In the genomic region with DNA sequence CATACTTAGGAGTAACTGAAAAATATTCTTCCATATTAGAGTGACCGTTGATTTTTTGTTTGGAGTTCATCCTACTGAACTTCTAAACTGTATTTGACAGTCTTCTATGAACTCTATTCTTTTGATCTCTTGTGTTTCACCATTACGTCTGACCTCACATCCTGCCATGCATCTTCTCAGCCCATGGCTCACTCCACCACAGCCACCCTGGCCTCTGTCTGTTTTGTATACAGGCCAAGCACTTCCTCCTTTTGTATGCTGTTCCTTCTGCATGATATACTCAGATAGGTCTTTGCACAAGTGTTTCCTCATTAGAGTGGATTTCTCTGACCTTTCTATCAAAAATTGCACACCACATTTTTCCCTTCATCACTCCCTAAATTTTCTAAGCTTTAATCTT, we compare ENCODE assay signal across 22 cellular contexts.
A peak's percentile ranks its signal among the peaks of the same experiment; 100 is the strongest.
DNase-seq lines count a peak whose midpoint lies in the region; ATAC-seq lines count a peak whose summit lies in the region.
"Had no signal": no experiment of that assay in that cellular context is flagged by ENCODE, and none has a peak within 500 bp of the region (broad histone marks: within the 10 kb centered on the region; RNA-seq: fewer than 3 reads in every experiment).

No MANE protein-coding gene starts in this region.

- peak; percentile 90 for ATAC-seq in activated naive CD8-positive, alpha-beta T cell treated with anti-CD3 and anti-CD28 coated beads, Interleukin-2, amount 10 ng/mL, durations not matched to agents 7 days and 5 days (ENCODE audit: low read depth)
- ATAC-seq in activated CD8-positive, alpha-beta T cell treated with anti-CD3 and anti-CD28 coated beads, Interleukin-2, amount 10 ng/mL, durations not matched to agents 7 days and 5 days: peak; percentile 53
- peak; percentile 64 to 75 for ATAC-seq in stimulated activated naive B cell treated with anti-CD40 and anti-IgM and Interleukin-4, amounts not matched to agents 10 μg/mL and 1 μg/mL and 100 μg/mL, for 72 hours (replicated peaks)
- ATAC-seq: activated T-cell treated with anti-CD3 and anti-CD28 coated beads, Interleukin-2, amount 50 U/mL, for 4 hours had no signal

- peaks cover 2% of the 10 kb centered on the region for H3K36me3 Mint-ChIP-seq in activated naive CD8-positive, alpha-beta T cell treated with anti-CD3 and anti-CD28 coated beads, Interleukin-2, amount 10 ng/mL, durations not matched to agents 7 days and 5 days
- peaks cover 17% of the 10 kb centered on the region for H3K36me3 Mint-ChIP-seq in activated naive CD8-positive, alpha-beta T cell treated with anti-CD3 and anti-CD28 coated beads for 36 hours
- H3K36me3 Mint-ChIP-seq in activated CD8-positive, alpha-beta T cell treated with anti-CD3 and anti-CD28 coated beads, Interleukin-2, amount 10 ng/mL, durations not matched to agents 7 days and 5 days (ENCODE audit: low read depth): no peaks in the 10 kb centered on the region
- peaks cover 2 to 10% of the 10 kb centered on the region in 2 donors for H3K36me3 Mint-ChIP-seq in stimulated activated naive B cell treated with anti-CD40 and anti-IgM and Interleukin-4, amounts not matched to agents 10 μg/mL and 1 μg/mL and 100 μg/mL, for 72 hours

- no peaks in the 10 kb centered on the region for H3K27me3 Mint-ChIP-seq in activated naive CD8-positive, alpha-beta T cell treated with anti-CD3 and anti-CD28 coated beads, Interleukin-2, amount 10 ng/mL, durations not matched to agents 7 days and 5 days
- no peaks in the 10 kb centered on the region for H3K27me3 Mint-ChIP-seq in activated naive CD8-positive, alpha-beta T cell treated with anti-CD3 and anti-CD28 coated beads for 36 hours
- H3K27me3 Mint-ChIP-seq in activated CD8-positive, alpha-beta T cell treated with anti-CD3 and anti-CD28 coated beads, Interleukin-2, amount 10 ng/mL, durations not matched to agents 7 days and 5 days (ENCODE audit: low read depth): no peaks in the 10 kb centered on the region
- no peaks in the 10 kb centered on the region for H3K27me3 Mint-ChIP-seq in stimulated activated naive B cell treated with anti-CD40 and anti-IgM and Interleukin-4, amounts not matched to agents 10 μg/mL and 1 μg/mL and 100 μg/mL, for 72 hours
- H3K27me3 Mint-ChIP-seq: activated CD4-positive, alpha-beta memory T cell treated with anti-CD3 and anti-CD28 coated beads, Interleukin-2, amount 10 ng/mL, durations not matched to agents 7 days and 5 days had no signal

- POLR2A ChIA-PET in activated naive CD8-positive, alpha-beta T cell treated with anti-CD3 and anti-CD28 coated beads, Interleukin-2, amount 10 ng/mL, durations not matched to agents 7 days and 5 days (lab: Charles Lee): no interaction called here
- POLR2A ChIA-PET in activated CD8-positive, alpha-beta T cell treated with anti-CD3 and anti-CD28 coated beads, Interleukin-2, amount 10 ng/mL, durations not matched to agents 7 days and 5 days (lab: Charles Lee): no interaction called here

- no peak overlapping the region for H3K27ac Mint-ChIP-seq in activated naive CD8-positive, alpha-beta T cell treated with anti-CD3 and anti-CD28 coated beads, Interleukin-2, amount 10 ng/mL, durations not matched to agents 7 days and 5 days
- H3K27ac Mint-ChIP-seq in activated naive CD8-positive, alpha-beta T cell treated with anti-CD3 and anti-CD28 coated beads for 36 hours: no peak overlapping the region
- no peak overlapping the region for H3K27ac Mint-ChIP-seq in activated CD8-positive, alpha-beta T cell treated with anti-CD3 and anti-CD28 coated beads, Interleukin-2, amount 10 ng/mL, durations not matched to agents 7 days and 5 days
- no peak overlapping the region for H3K27ac Mint-ChIP-seq in stimulated activated naive B cell treated with anti-CD40 and anti-IgM and Interleukin-4, amounts not matched to agents 10 μg/mL and 1 μg/mL and 100 μg/mL, for 72 hours
- H3K27ac Mint-ChIP-seq: activated CD4-positive, alpha-beta memory T cell treated with anti-CD3 and anti-CD28 coated beads, Interleukin-2, amount 10 ng/mL, durations not matched to agents 7 days and 5 days; T-helper 1 cell treated with Interleukin-12 subunit alpha and Interleukin-12 subunit beta and Interleukin-4 antibody, amounts not matched to agents 30 μg/mL and 1 μg/mL, for 36 hours had no signal

- no peak overlapping the region for H3K4me3 Mint-ChIP-seq in activated naive CD8-positive, alpha-beta T cell treated with anti-CD3 and anti-CD28 coated beads, Interleukin-2, amount 10 ng/mL, durations not matched to agents 7 days and 5 days
- no peak overlapping the region for H3K4me3 Mint-ChIP-seq in activated naive CD8-positive, alpha-beta T cell treated with anti-CD3 and anti-CD28 coated beads for 36 hours
- H3K4me3 Mint-ChIP-seq in activated CD8-positive, alpha-beta T cell treated with anti-CD3 and anti-CD28 coated beads, Interleukin-2, amount 10 ng/mL, durations not matched to agents 7 days and 5 days: no peak overlapping the region
- no peak overlapping the region for H3K4me3 Mint-ChIP-seq in stimulated activated naive B cell treated with anti-CD40 and anti-IgM and Interleukin-4, amounts not matched to agents 10 μg/mL and 1 μg/mL and 100 μg/mL, for 72 hours
- H3K4me3 Mint-ChIP-seq: activated CD4-positive, alpha-beta memory T cell treated with anti-CD3 and anti-CD28 coated beads, Interleukin-2, amount 10 ng/mL, durations not matched to agents 7 days and 5 days; activated T-cell treated with anti-CD3 and anti-CD28 coated beads, Interleukin-2, amount 50 U/mL, for 4 hours; H9; T-helper 1 cell treated with Interleukin-12 subunit alpha and Interleukin-12 subunit beta and Interleukin-4 antibody, amounts not matched to agents 30 μg/mL and 1 μg/mL, for 36 hours had no signal

- H3K4me1 Mint-ChIP-seq in activated naive CD8-positive, alpha-beta T cell treated with anti-CD3 and anti-CD28 coated beads, Interleukin-2, amount 10 ng/mL, durations not matched to agents 7 days and 5 days: peaks cover 4% of the 10 kb centered on the region
- H3K4me1 Mint-ChIP-seq in activated naive CD8-positive, alpha-beta T cell treated with anti-CD3 and anti-CD28 coated beads for 36 hours: peaks cover 4% of the 10 kb centered on the region
- peaks cover 5% of the 10 kb centered on the region for H3K4me1 Mint-ChIP-seq in activated CD8-positive, alpha-beta T cell treated with anti-CD3 and anti-CD28 coated beads, Interleukin-2, amount 10 ng/mL, durations not matched to agents 7 days and 5 days (ENCODE audit: low read depth)
- peaks cover 1 to 6% of the 10 kb centered on the region in 2 donors for H3K4me1 Mint-ChIP-seq in stimulated activated naive B cell treated with anti-CD40 and anti-IgM and Interleukin-4, amounts not matched to agents 10 μg/mL and 1 μg/mL and 100 μg/mL, for 72 hours
- H3K4me1 Mint-ChIP-seq: activated CD4-positive, alpha-beta memory T cell treated with anti-CD3 and anti-CD28 coated beads, Interleukin-2, amount 10 ng/mL, durations not matched to agents 7 days and 5 days; H9 had no signal

- DNase-seq in activated naive CD8-positive, alpha-beta T cell treated with anti-CD3 and anti-CD28 coated beads, Interleukin-2, amount 10 ng/mL, durations not matched to agents 7 days and 5 days: peak; percentile 31
- DNase-seq in activated naive CD8-positive, alpha-beta T cell treated with anti-CD3 and anti-CD28 coated beads for 36 hours: no peak
- peak; percentile 86 for DNase-seq in MV-4-11 (lab: John Stamatoyannopoulos, UW)
- DNase-seq in activated CD8-positive, alpha-beta T cell treated with anti-CD3 and anti-CD28 coated beads, Interleukin-2, amount 10 ng/mL, durations not matched to agents 7 days and 5 days: peak; percentile 46
- no peak for DNase-seq in stimulated activated naive B cell treated with anti-CD40 and anti-IgM and Interleukin-4, amounts not matched to agents 10 μg/mL and 1 μg/mL and 100 μg/mL, for 72 hours
- DNase-seq in putamen (ENCODE audit: low spot score): no peak
- DNase-seq in hypothalamus (lab: John Stamatoyannopoulos, UW): no peak
- DNase-seq in globus pallidus (ENCODE audit: low spot score): no peak
- DNase-seq: activated CD4-positive, alpha-beta memory T cell treated with anti-CD3 and anti-CD28 coated beads, Interleukin-2, amount 10 ng/mL, durations not matched to agents 7 days and 5 days; activated CD4-positive, CD25-positive, alpha-beta regulatory T cell; activated naive CD4-positive, alpha-beta T cell treated with Interleukin-2 at 50 U/mL for 16 hours; activated T-cell treated with anti-CD3 and anti-CD28 coated beads, Interleukin-2, amount 50 U/mL, for 4 hours; erythroblast; foreskin melanocyte; H9; NCI-H1436; NCI-H524; nucleus accumbens; retina; SHP77; substantia nigra had no signal

- H3K9me3 Mint-ChIP-seq in activated naive CD8-positive, alpha-beta T cell treated with anti-CD3 and anti-CD28 coated beads, Interleukin-2, amount 10 ng/mL, durations not matched to agents 7 days and 5 days: peaks cover 2% of the 10 kb centered on the region
- H3K9me3 Mint-ChIP-seq in activated naive CD8-positive, alpha-beta T cell treated with anti-CD3 and anti-CD28 coated beads for 36 hours: no peaks in the 10 kb centered on the region
- H3K9me3 Mint-ChIP-seq in activated CD8-positive, alpha-beta T cell treated with anti-CD3 and anti-CD28 coated beads, Interleukin-2, amount 10 ng/mL, durations not matched to agents 7 days and 5 days (ENCODE audit: insufficient read depth): no peaks in the 10 kb centered on the region
- H3K9me3 Mint-ChIP-seq in stimulated activated naive B cell treated with anti-CD40 and anti-IgM and Interleukin-4, amounts not matched to agents 10 μg/mL and 1 μg/mL and 100 μg/mL, for 72 hours: no peaks in the 10 kb centered on the region
- H3K9me3 Mint-ChIP-seq: activated CD4-positive, alpha-beta memory T cell treated with anti-CD3 and anti-CD28 coated beads, Interleukin-2, amount 10 ng/mL, durations not matched to agents 7 days and 5 days; H9; T-helper 1 cell treated with Interleukin-12 subunit alpha and Interleukin-12 subunit beta and Interleukin-4 antibody, amounts not matched to agents 30 μg/mL and 1 μg/mL, for 36 hours had no signal

- CTCF ChIA-PET in activated CD8-positive, alpha-beta T cell treated with anti-CD3 and anti-CD28 coated beads, Interleukin-2, amount 10 ng/mL, durations not matched to agents 7 days and 5 days (lab: Charles Lee): no interaction called here

Comparison
In these comparisons a context has a peak if more than half of its experiments do, and no peak if none do; other contexts are left out.
1. DNase-seq: peak in activated naive CD8-positive, alpha-beta T cell treated with anti-CD3 and anti-CD28 coated beads, Interleukin-2, amount 10 ng/mL, durations not matched to agents 7 days and 5 days (single experiment), MV-4-11 (single experiment) and activated CD8-positive, alpha-beta T cell treated with anti-CD3 and anti-CD28 coated beads, Interleukin-2, amount 10 ng/mL, durations not matched to agents 7 days and 5 days (single experiment); none in activated naive CD8-positive, alpha-beta T cell treated with anti-CD3 and anti-CD28 coated beads for 36 hours (single experiment), stimulated activated naive B cell treated with anti-CD40 and anti-IgM and Interleukin-4, amounts not matched to agents 10 μg/mL and 1 μg/mL and 100 μg/mL, for 72 hours (single experiment), putamen (single experiment), hypothalamus (0 of 51) and globus pallidus (single experiment).
2. Peak in every context shown above with its lines, with median percentiles within 50 percentile points of each other: ATAC-seq.